Comparison of ENCODE assay signal across 25 cellular contexts in the genomic region with DNA sequence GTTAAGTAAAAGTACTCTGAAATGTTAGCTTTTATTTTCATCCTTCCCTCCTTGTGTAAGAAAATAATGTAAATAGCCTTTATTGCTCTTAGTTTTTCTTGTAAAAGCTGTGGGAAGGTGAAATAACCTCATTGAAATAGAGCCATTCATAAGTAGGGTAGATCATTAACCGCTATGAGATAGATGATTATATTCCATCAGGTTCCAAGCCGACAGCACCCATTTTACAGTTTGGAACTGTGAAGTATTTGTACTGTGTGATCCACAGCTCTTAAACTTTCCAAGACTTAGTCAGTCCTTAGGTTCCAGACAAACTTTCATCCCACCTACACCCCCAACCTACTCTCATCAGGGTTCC.
"Had no signal": no experiment of that assay in that cellular context is flagged by ENCODE, and none has a peak within 500 bp of the region (broad histone marks: within the 10 kb centered on the region; RNA-seq: fewer than 3 reads in every experiment).

No MANE protein-coding gene starts in this region.

- H3K4me3 ChIP-seq: MG63, SJSA1, SK-N-MC had no signal

- DNase-seq: Karpas-422, KBM-7, NCI-H1092, NCI-H1105 treated with DMSO at 0.1 percent for 48 hours, NCI-H1417 treated with DMSO at 0.1 percent for 48 hours, NCI-H146, NCI-H1694 treated with DMSO at 0.1 percent for 48 hours, NCI-H1930, NCI-H2081, NCI-H2107, NCI-H226, NCI-H446, NCI-H510A, NCI-H524 treated with DMSO at 0.1 percent for 48 hours, NCI-H69, NCI-H774, Right ventricle myocardium superior, RPMI8226, SIG-M5 had no signal

- H3K27ac ChIP-seq: HL-60, SJSA1, SK-N-MC had no signal

- H3K27me3 ChIP-seq: MG63, SJSA1 had no signal

- H3K36me3 ChIP-seq: MG63, SJSA1 had no signal

- FAIRE-seq: HTR-8/SVneo, RCC 7860 had no signal

- H3K9me3 ChIP-seq: SJSA1 had no signal
